ENCODE assay signal across 24 cellular contexts in genomic region chr7:123714296-123715080, GRCh38. TPM values are rescaled to one million over a fixed set of nuclear protein-coding genes. Genes with fewer than 3 reads are reported as not detected.
DNase-seq lines count a peak whose midpoint lies in the region; ATAC-seq, FAIRE-seq and TF ChIP-seq lines count a peak whose summit lies in the region.
"Had no signal": no experiment of that assay in that cellular context is flagged by ENCODE, and none has a peak within 500 bp of the region (broad histone marks: within the 10 kb centered on the region; RNA-seq: fewer than 3 reads in every experiment).

No MANE protein-coding gene starts in this region.

- no peak overlapping the region for H3K9ac ChIP-seq in endothelial cell of umbilical vein (replicated peaks; ENCODE audit: extremely low read depth, insufficient read depth, low read length)
- H3K9ac ChIP-seq: BLaER1, GM23248, SK-N-SH had no signal

- no peak for TF ChIP-seq POLR2A in endothelial cell of umbilical vein (IDR thresholded peaks at IDR 0.05; ENCODE audit: low read depth, low read length)

- no peak for FAIRE-seq in endothelial cell of umbilical vein (lab: Jason Lieb, UNC)

- H3K4me1 ChIP-seq in HEK293 (ENCODE audit: control insufficient read depth, insufficient read depth, low read length) (peaks cover 10% of the 10 kb centered on the region; the same call in 1 of the 2 replicates), SJSA1 (replicated peaks) (peaks cover 42% of the 10 kb centered on the region), endothelial cell of umbilical vein (ENCODE audit: control insufficient read depth, extremely low read depth, insufficient read depth, low read length) (peaks cover 19% of the 10 kb centered on the region)

- H3K4me3 Mint-ChIP-seq in nephron progenitor cell = no peak overlapping the region
- H3K4me3 Mint-ChIP-seq: activated CD4-positive, alpha-beta memory T cell treated with anti-CD3 and anti-CD28 coated beads for 36 hours; naive B cell; stimulated activated memory B cell treated with anti-CD40 and anti-IgM and Interleukin-4, amounts not matched to agents 10 μg/mL and 1 μg/mL and 100 μg/mL, for 72 hours had no signal

- peaks cover 24% of the 10 kb centered on the region for H3K36me3 Mint-ChIP-seq in nephron progenitor cell (ENCODE audit: low read depth)

- H3K79me2 ChIP-seq in endothelial cell of umbilical vein (ENCODE audit: control insufficient read depth, insufficient read depth, low read length) = peaks cover 42% of the 10 kb centered on the region

- H3K27me3 ChIP-seq in SJSA1 (replicated peaks) (no peaks in the 10 kb centered on the region), endothelial cell of umbilical vein (ENCODE audit: control insufficient read depth in 2 of 2, insufficient read depth in 2 of 2, low read length in 2 of 2) (no peaks in the 10 kb centered on the region)
- H3K27me3 ChIP-seq: BLaER1 had no signal

- dilution Hi-C loops in endothelial cell of umbilical vein (cut with MboI; ENCODE audit: extremely low pct_ligation_motif_present, low sequenced_read_pairs) = no loop called here

- no peak overlapping the region for H2AFZ ChIP-seq in endothelial cell of umbilical vein (ENCODE audit: low read depth, low read length)
- H2AFZ ChIP-seq: GM23248 had no signal

- BruUV-seq in endothelial cell of umbilical vein (replicated peaks; lab: Mats Ljungman, UMichigan) = no TSS peak

- H3K4me2 ChIP-seq in endothelial cell of umbilical vein (ENCODE audit: insufficient read depth, low read length) = peak overlapping the region; percentile 12
- H3K4me2 ChIP-seq: BLaER1, SK-N-SH had no signal

- TF ChIP-seq CTCF in HEK293 (tag by site-specific recombination; IDR thresholded peaks at IDR 0.05) (no peak), endothelial cell of umbilical vein (IDR thresholded peaks at IDR 0.05; ENCODE audit: extremely low read depth in 1 of 2, insufficient read depth in 1 of 2, low read depth in 1 of 2, low read length in 2 of 2) (no peak), nephron progenitor cell (IDR thresholded peaks at IDR 0.05) (no peak)

- peaks cover 4% of the 10 kb centered on the region for H3K9me3 Mint-ChIP-seq in nephron progenitor cell
- H3K9me3 Mint-ChIP-seq: activated CD4-positive, alpha-beta memory T cell treated with anti-CD3 and anti-CD28 coated beads for 36 hours; activated T-helper 2 cell treated with anti-CD3 and anti-CD28 coated beads, Interferon-gamma antibody, Interleukin-2, Interleukin-4, amounts not matched to agents 10 μg/mL and 5 μg/mL and 100 μg/mL, durations not matched to agents 14 hours and 24 hours and 36 hours; naive B cell; stimulated activated memory B cell treated with anti-CD40 and anti-IgM and Interleukin-4, amounts not matched to agents 10 μg/mL and 1 μg/mL and 100 μg/mL, for 72 hours had no signal

- no peaks in the 10 kb centered on the region for H3K9me1 ChIP-seq in endothelial cell of umbilical vein (replicated peaks; ENCODE audit: control insufficient read depth, extremely low read depth, insufficient read depth, low read length)

- DNase-seq in SJSA1 (ENCODE audit: low read depth in 1 of 2, low spot score in 2 of 2) (peak in 1 of 2 experiments; percentile 33), endothelial cell of umbilical vein (ENCODE audit: low read depth, low spot score) (no peak), nephron progenitor cell (no peak)
- DNase-seq in activated CD8-positive, alpha-beta memory T cell treated with anti-CD3 and anti-CD28 coated beads for 24 hours = no peak
- DNase-seq: activated CD4-positive, alpha-beta memory T cell treated with anti-CD3 and anti-CD28 coated beads for 36 hours; anterior cingulate cortex; DMS153; GM23248; KBM-7; naive B cell; NCI-H1105; NCI-H2171; SK-N-SH had no signal

- CTCF ChIA-PET in HEK293 (lab: Yijun Ruan, JAX) = no interaction called here
- CTCF ChIA-PET in endothelial cell of umbilical vein (lab: Charles Lee) = interaction anchor here (0.9 kb wide), 1 partner anchor 13 kb away, joined by 6 read pairs; no protein-coding TSS in a partner anchor

- intact Hi-C loops in endothelial cell of umbilical vein (cut with micrococcal nuclease) = no loop called here

- no peaks in the 10 kb centered on the region for H3K9me3 ChIP-seq in HEK293 (ENCODE audit: control insufficient read depth, insufficient read depth, low read depth, low read length)
- H3K9me3 ChIP-seq in SJSA1 (replicated peaks) = no peaks in the 10 kb centered on the region
- no peaks in the 10 kb centered on the region for H3K9me3 ChIP-seq in endothelial cell of umbilical vein (replicated peaks; ENCODE audit: control insufficient read depth, insufficient read depth, low read length)
- H3K9me3 ChIP-seq: BLaER1, prostate gland, SK-N-SH had no signal

- H3K27ac ChIP-seq in HEK293 (ENCODE audit: extremely low read depth, low read depth, low read length) = no peak overlapping the region
- H3K27ac ChIP-seq in SJSA1 = peak overlapping the region; percentile 31
- H3K27ac ChIP-seq in endothelial cell of umbilical vein (ENCODE audit: insufficient read depth, low read depth, low read length) = no peak overlapping the region
- H3K27ac ChIP-seq: BLaER1, coronary artery, GM23248, HL-60, prostate gland had no signal

- ATAC-seq in GM21360 (IDR thresholded peaks at IDR 0.05; ENCODE audit: unreplicated experiment) = no peak
- no peak for ATAC-seq in GM19395 (IDR thresholded peaks at IDR 0.05; ENCODE audit: unreplicated experiment)
- ATAC-seq: stimulated activated memory B cell treated with anti-CD40 and anti-IgM and Interleukin-4, amounts not matched to agents 10 μg/mL and 1 μg/mL and 100 μg/mL, for 72 hours had no signal

- no peaks in the 10 kb centered on the region for H3K27me3 Mint-ChIP-seq in nephron progenitor cell (ENCODE audit: low read depth, poor library complexity)
- H3K27me3 Mint-ChIP-seq: activated CD4-positive, alpha-beta memory T cell treated with anti-CD3 and anti-CD28 coated beads for 36 hours; naive B cell; stimulated activated memory B cell treated with anti-CD40 and anti-IgM and Interleukin-4, amounts not matched to agents 10 μg/mL and 1 μg/mL and 100 μg/mL, for 72 hours had no signal

- H3K4me3 ChIP-seq in HEK293 (ENCODE audit: low read depth, low read length) = no peak overlapping the region
- H3K4me3 ChIP-seq in SJSA1 = no peak overlapping the region
- H3K4me3 ChIP-seq in endothelial cell of umbilical vein (replicated peaks in 1 of 3; ENCODE audit: insufficient read depth in 1 of 3, low read depth in 1 of 3, low read length in 3 of 3) = no peak overlapping the region
- H3K4me3 ChIP-seq: BLaER1, coronary artery, GM23248, prostate gland had no signal

- H3K36me3 ChIP-seq in HEK293 (ENCODE audit: control insufficient read depth in 2 of 2, insufficient read depth in 1 of 2, low read length in 2 of 2) (no peaks in the 10 kb centered on the region), SJSA1 (peaks cover 4% of the 10 kb centered on the region; the same call in 1 of the 2 replicates), endothelial cell of umbilical vein (ENCODE audit: control insufficient read depth in 2 of 2, extremely low read depth in 1 of 2, insufficient read depth in 2 of 2, low read length in 2 of 2) (no peaks in the 10 kb centered on the region)
- H3K36me3 ChIP-seq: prostate gland had no signal

- peaks cover 13% of the 10 kb centered on the region for H3K4me1 Mint-ChIP-seq in nephron progenitor cell

- H4K20me1 ChIP-seq in endothelial cell of umbilical vein (replicated peaks; ENCODE audit: control insufficient read depth, extremely low read depth, insufficient read depth, low read length) = peaks cover 2% of the 10 kb centered on the region

- POLR2A ChIA-PET in HEK293 (lab: Yijun Ruan, JAX) (no interaction called here), endothelial cell of umbilical vein (lab: Charles Lee) (no interaction called here)

- H3K27ac Mint-ChIP-seq in nephron progenitor cell = peak overlapping the region; percentile 53
- H3K27ac Mint-ChIP-seq: activated CD4-positive, alpha-beta memory T cell treated with anti-CD3 and anti-CD28 coated beads for 36 hours; activated T-helper 2 cell treated with anti-CD3 and anti-CD28 coated beads, Interferon-gamma antibody, Interleukin-2, Interleukin-4, amounts not matched to agents 10 μg/mL and 5 μg/mL and 100 μg/mL, durations not matched to agents 14 hours and 24 hours and 36 hours; stimulated activated memory B cell treated with anti-CD40 and anti-IgM and Interleukin-4, amounts not matched to agents 10 μg/mL and 1 μg/mL and 100 μg/mL, for 72 hours had no signal

TF ChIP-seq in endothelial cell of umbilical vein, 7 proteins besides CTCF, POLR2A, EP300 and RAD21 (continues in another document):
- TF ChIP-seq FOS (IDR thresholded peaks at IDR 0.05; ENCODE audit: borderline replicate concordance, insufficient read depth, low read length) (no peak), MAX (IDR thresholded peaks at IDR 0.05; ENCODE audit: insufficient read depth, insufficient read length) (no peak), POLR2AphosphoS5 (IDR thresholded peaks at IDR 0.05; ENCODE audit: insufficient read depth, low read depth, low read length) (no peak), GATA2 (IDR thresholded peaks at IDR 0.05; ENCODE audit: insufficient read depth, insufficient read length, low read depth, low read length) (no peak), MYC (IDR thresholded peaks at IDR 0.05; ENCODE audit: low read depth, low read length) (no peak)

RNA-seq across cellular contexts. Expression of gene WASL, which starts 34.3 kb away (rescaled TPM):
- 6.4 and 10.7 TPM in 2 replicates for total RNA-seq in SJSA1 (2014; rRNA removed; shearing (Covaris generic))
- 22.1 and 24.0 TPM in 2 replicates for total RNA-seq in endothelial cell of umbilical vein
- polyA plus RNA-seq in endothelial cell of umbilical vein = 4.1 and 5.2 TPM in 2 replicates
- 8.9 and 9.2 TPM in 2 replicates for polyA plus RNA-seq in endothelial cell of umbilical vein (2011; cell fraction: cytosol; rRNA removed)
- polyA plus RNA-seq in endothelial cell of umbilical vein (2011; cell fraction: nucleus; rRNA removed) = 8.0 and 9.4 TPM in 2 replicates
- polyA plus RNA-seq in endothelial cell of umbilical vein (2012) = 15.1 and 17.6 TPM in 2 replicates
- 6.1 and 7.4 TPM in 2 replicates for polyA minus RNA-seq in endothelial cell of umbilical vein
- 8.2 TPM for polyA minus RNA-seq in endothelial cell of umbilical vein (2011; cell fraction: cytosol; rRNA and poly(A)+ RNA removed)
- 20.9 and 25.2 TPM in 2 replicates for polyA minus RNA-seq in endothelial cell of umbilical vein (2011; cell fraction: nucleus; rRNA and poly(A)+ RNA removed)

RNA-seq across cellular contexts. Expression of gene LMOD2, which starts 58.8 kb away (rescaled TPM):
- not detected in 2 replicates for total RNA-seq in SJSA1 (2014; rRNA removed; shearing (Covaris generic))
- total RNA-seq in endothelial cell of umbilical vein = not detected in 2 replicates
- polyA plus RNA-seq in endothelial cell of umbilical vein = not detected in 2 replicates
- 0.03 TPM in 1 of 2 replicates, not detected in the other for polyA plus RNA-seq in endothelial cell of umbilical vein (2011; cell fraction: cytosol; rRNA removed)
- 0.08 TPM in 1 of 2 replicates, not detected in the other for polyA plus RNA-seq in endothelial cell of umbilical vein (2011; cell fraction: nucleus; rRNA removed)
- polyA plus RNA-seq in endothelial cell of umbilical vein (2012) = not detected in 2 replicates
- polyA minus RNA-seq in endothelial cell of umbilical vein = not detected in 2 replicates
- polyA minus RNA-seq in endothelial cell of umbilical vein (2011; cell fraction: cytosol; rRNA and poly(A)+ RNA removed) = not detected
- not detected in 2 replicates for polyA minus RNA-seq in endothelial cell of umbilical vein (2011; cell fraction: nucleus; rRNA and poly(A)+ RNA removed)
- total RNA-seq: activated CD4-positive, alpha-beta memory T cell treated with anti-CD3 and anti-CD28 coated beads for 36 hours; activated T-helper 2 cell treated with anti-CD3 and anti-CD28 coated beads, Interferon-gamma antibody, Interleukin-2, Interleukin-4, amounts not matched to agents 10 μg/mL and 5 μg/mL and 100 μg/mL, durations not matched to agents 14 hours and 24 hours and 36 hours; epithelial cell of proximal tubule; GM23248; liver had no signal
- polyA plus RNA-seq: GM23248, liver, SK-N-SH had no signal
